12 cellular contexts compared by ENCODE assay signal in genomic region chr17:60141111-60142018, GRCh38. TPM values are rescaled to one million over a fixed set of nuclear protein-coding genes. Genes with fewer than 3 reads are reported as not detected.
DNase-seq lines count a peak whose midpoint lies in the region; TF ChIP-seq lines count a peak whose summit lies in the region.
"Had no signal": no experiment of that assay in that cellular context is flagged by ENCODE, and none has a peak within 500 bp of the region (broad histone marks: within the 10 kb centered on the region; RNA-seq: fewer than 3 reads in every experiment).

No MANE protein-coding gene starts in this region.

- no peak overlapping the region for H4K8ac ChIP-seq in trophoblast cell (ENCODE audit: low read depth, low read length)

- H2AK5ac ChIP-seq in trophoblast cell (ENCODE audit: low read length): no peak overlapping the region

- no peak overlapping the region for H4K12ac ChIP-seq in trophoblast cell (ENCODE audit: low read depth, low read length)

- no CpG with 5 or more reads among the region's 52 CpGs for WGBS in trophoblast cell (ENCODE audit: extremely low coverage, insufficient coverage, insufficient read length)

- H4K91ac ChIP-seq in trophoblast cell (ENCODE audit: low read depth, low read length): peak overlapping the region; percentile 12

- peaks cover 2% of the 10 kb centered on the region for H3K79me1 ChIP-seq in trophoblast cell (ENCODE audit: low read length)

- H3K27me3 ChIP-seq in PC-9 (ENCODE audit: insufficient read depth, low read depth): no peaks in the 10 kb centered on the region
- peaks cover 32% of the 10 kb centered on the region for H3K27me3 ChIP-seq in trophoblast cell (ENCODE audit: insufficient read depth, low read length)

- BruUV-seq in PC-9 (replicated peaks; lab: Mats Ljungman, UMichigan): no TSS peak

- H3F3A ChIP-seq in PC-9 (ENCODE audit: insufficient read depth, low read depth): peaks cover 4% of the 10 kb centered on the region; the same call in 1 of the 2 replicates

- H3K4me1 ChIP-seq in PC-9 (replicated peaks; ENCODE audit: insufficient read depth) (peaks cover 10% of the 10 kb centered on the region), trophoblast cell (ENCODE audit: control insufficient read depth in 1 of 2, insufficient read depth in 2 of 2, low read length in 2 of 2) (peaks cover 19 to 20% of the 10 kb centered on the region in 2 experiments)

- H3K4ac ChIP-seq in trophoblast cell (ENCODE audit: low read depth, low read length): no peak overlapping the region

- peak overlapping the region; percentile 52 for H3K27ac Mint-ChIP-seq in glutamatergic neuron (ENCODE audit: unreplicated experiment)
- H3K27ac Mint-ChIP-seq in activated CD4-positive, alpha-beta memory T cell treated with anti-CD3 and anti-CD28 coated beads, Interleukin-2, amount 10 ng/mL, durations not matched to agents 7 days and 5 days: no peak overlapping the region
- H3K27ac Mint-ChIP-seq in activated T-cell treated with anti-CD3 and anti-CD28 coated beads, Interleukin-2, amount 50 U/mL, for 24 hours: no peak overlapping the region
- H3K27ac Mint-ChIP-seq: activated naive CD8-positive, alpha-beta T cell treated with anti-CD3 and anti-CD28 coated beads, Interleukin-2, amount 10 ng/mL, durations not matched to agents 7 days and 5 days had no signal

- H3K14ac ChIP-seq in trophoblast cell (ENCODE audit: low read length): no peak overlapping the region

- H3K9ac ChIP-seq in trophoblast cell (ENCODE audit: low read length): no peak overlapping the region

- peaks cover 25% of the 10 kb centered on the region for H3K4me1 Mint-ChIP-seq in glutamatergic neuron (ENCODE audit: low read depth, unreplicated experiment)
- peaks cover 37% of the 10 kb centered on the region for H3K4me1 Mint-ChIP-seq in activated CD4-positive, alpha-beta memory T cell treated with anti-CD3 and anti-CD28 coated beads, Interleukin-2, amount 10 ng/mL, durations not matched to agents 7 days and 5 days
- peaks cover 27% of the 10 kb centered on the region for H3K4me1 Mint-ChIP-seq in activated T-cell treated with anti-CD3 and anti-CD28 coated beads, Interleukin-2, amount 50 U/mL, for 24 hours (ENCODE audit: low read depth)

- no peaks in the 10 kb centered on the region for H3K79me2 ChIP-seq in PC-9 (ENCODE audit: low read depth)
- no peaks in the 10 kb centered on the region for H3K79me2 ChIP-seq in trophoblast cell (ENCODE audit: control insufficient read depth, insufficient read depth, low read length, poor library complexity)

- no peak overlapping the region for H2BK120ac ChIP-seq in trophoblast cell (ENCODE audit: insufficient read depth, low read length, poor library complexity)

- H2AFZ ChIP-seq in PC-9 (no peak overlapping the region), trophoblast cell (ENCODE audit: insufficient read depth, low read length, poor library complexity) (no peak overlapping the region)

- peaks cover 7% of the 10 kb centered on the region for H3K36me3 Mint-ChIP-seq in glutamatergic neuron (ENCODE audit: unreplicated experiment)
- no peaks in the 10 kb centered on the region for H3K36me3 Mint-ChIP-seq in activated CD4-positive, alpha-beta memory T cell treated with anti-CD3 and anti-CD28 coated beads, Interleukin-2, amount 10 ng/mL, durations not matched to agents 7 days and 5 days (ENCODE audit: low read depth)
- H3K36me3 Mint-ChIP-seq in activated T-cell treated with anti-CD3 and anti-CD28 coated beads, Interleukin-2, amount 50 U/mL, for 24 hours (ENCODE audit: low read depth): no peaks in the 10 kb centered on the region
- H3K36me3 Mint-ChIP-seq: activated naive CD8-positive, alpha-beta T cell treated with anti-CD3 and anti-CD28 coated beads, Interleukin-2, amount 10 ng/mL, durations not matched to agents 7 days and 5 days had no signal

- H3K4me3 ChIP-seq in PC-9: no peak overlapping the region
- H3K4me3 ChIP-seq in trophoblast cell (ENCODE audit: low read depth, low read length): peak overlapping the region; percentile 2
- H3K4me3 ChIP-seq: gastrocnemius medialis had no signal

- H3K18ac ChIP-seq in trophoblast cell (ENCODE audit: low read length): no peak overlapping the region

- H2BK5ac ChIP-seq in trophoblast cell (ENCODE audit: low read depth, low read length, poor library complexity): no peak overlapping the region

- no peaks in the 10 kb centered on the region for H3K9me2 ChIP-seq in PC-9 (ENCODE audit: insufficient read depth)

- TF ChIP-seq CTCF in PC-9 (conservative IDR thresholded peaks at IDR 0.05): no peak
- no peak for TF ChIP-seq CTCF in glutamatergic neuron (IDR thresholded peaks at IDR 0.05; ENCODE audit: partially characterized antibody, unreplicated experiment)

- no peak overlapping the region for H3K23ac ChIP-seq in trophoblast cell (ENCODE audit: low read length)

- no peak overlapping the region for H2BK12ac ChIP-seq in trophoblast cell (ENCODE audit: low read length)

- DNase-seq in NCI-H146 (lab: John Stamatoyannopoulos, UW) (peak; percentile 53), NCI-H146 treated with DMSO at 0.1 percent for 48 hours (lab: John Stamatoyannopoulos, UW; ENCODE audit: unreplicated experiment) (no peak), PC-9 (peak in 1 of 2 experiments; percentile 44), glutamatergic neuron (peak; percentile 52), trophoblast cell (peak; percentile 85 to 88), NCI-H524 treated with DMSO at 0.1 percent for 48 hours (lab: John Stamatoyannopoulos, UW) (no peak)
- no peak for DNase-seq in activated CD4-positive, alpha-beta memory T cell treated with anti-CD3 and anti-CD28 coated beads, Interleukin-2, amount 10 ng/mL, durations not matched to agents 7 days and 5 days
- DNase-seq in activated T-cell treated with anti-CD3 and anti-CD28 coated beads, Interleukin-2, amount 50 U/mL, for 24 hours: no peak
- DNase-seq: 8988T; activated naive CD8-positive, alpha-beta T cell treated with anti-CD3 and anti-CD28 coated beads, Interleukin-2, amount 10 ng/mL, durations not matched to agents 7 days and 5 days; gastrocnemius medialis had no signal

- H3K27me3 Mint-ChIP-seq in glutamatergic neuron (ENCODE audit: unreplicated experiment): peaks cover 27% of the 10 kb centered on the region
- H3K27me3 Mint-ChIP-seq in activated CD4-positive, alpha-beta memory T cell treated with anti-CD3 and anti-CD28 coated beads, Interleukin-2, amount 10 ng/mL, durations not matched to agents 7 days and 5 days: peaks cover 87% of the 10 kb centered on the region
- H3K27me3 Mint-ChIP-seq in activated T-cell treated with anti-CD3 and anti-CD28 coated beads, Interleukin-2, amount 50 U/mL, for 24 hours: peaks cover 88% of the 10 kb centered on the region

- H3K27ac ChIP-seq in PC-9 (no peak overlapping the region), trophoblast cell (ENCODE audit: low read depth, low read length) (no peak overlapping the region)
- H3K27ac ChIP-seq: gastrocnemius medialis had no signal

- H3K36me3 ChIP-seq in PC-9 (ENCODE audit: low read depth) (no peaks in the 10 kb centered on the region), trophoblast cell (ENCODE audit: control insufficient read depth in 1 of 2, insufficient read depth in 2 of 2, low read length in 2 of 2) (no peaks in the 10 kb centered on the region)
- H3K36me3 ChIP-seq: gastrocnemius medialis had no signal

- intact Hi-C loops in PC-9 (cut with micrococcal nuclease; ENCODE audit: unreplicated experiment): no loop called here

- POLR2A ChIA-PET in PC-9 (lab: Charles Lee; ENCODE audit: unreplicated experiment): interaction anchor here (0.6 kb wide), 3 partner anchors 21 to 1629 kb away, joined by 3 to 7 read pairs (median 3); no protein-coding TSS in a partner anchor
- POLR2A ChIA-PET in activated CD4-positive, alpha-beta memory T cell treated with anti-CD3 and anti-CD28 coated beads, Interleukin-2, amount 10 ng/mL, durations not matched to agents 7 days and 5 days (lab: Charles Lee): interaction anchor here (1.0 to 1.4 kb wide), 3 partner anchors 9 to 458 kb away, joined by 3 to 4 read pairs (median 3); partner anchors contain the start of genes CA4 and PPM1D

- H3K4me2 ChIP-seq in PC-9 (peak overlapping the region; percentile 81), trophoblast cell (ENCODE audit: low read length) (peak overlapping the region; percentile 80)

- H3K9me3 ChIP-seq in PC-9 (ENCODE audit: insufficient read depth, low read depth) (no peaks in the 10 kb centered on the region), trophoblast cell (ENCODE audit: insufficient read depth, low read depth, low read length) (peaks cover 9% of the 10 kb centered on the region)
- H3K9me3 ChIP-seq: gastrocnemius medialis had no signal

- H3K4me3 Mint-ChIP-seq in glutamatergic neuron (ENCODE audit: unreplicated experiment): peak overlapping the region; percentile 46
- no peak overlapping the region for H3K4me3 Mint-ChIP-seq in activated CD4-positive, alpha-beta memory T cell treated with anti-CD3 and anti-CD28 coated beads, Interleukin-2, amount 10 ng/mL, durations not matched to agents 7 days and 5 days
- H3K4me3 Mint-ChIP-seq in activated T-cell treated with anti-CD3 and anti-CD28 coated beads, Interleukin-2, amount 50 U/mL, for 24 hours: no peak overlapping the region
- H3K4me3 Mint-ChIP-seq: activated naive CD8-positive, alpha-beta T cell treated with anti-CD3 and anti-CD28 coated beads, Interleukin-2, amount 10 ng/mL, durations not matched to agents 7 days and 5 days had no signal

- peaks cover 9% of the 10 kb centered on the region for H3K9me3 Mint-ChIP-seq in glutamatergic neuron (ENCODE audit: unreplicated experiment)
- H3K9me3 Mint-ChIP-seq in activated CD4-positive, alpha-beta memory T cell treated with anti-CD3 and anti-CD28 coated beads, Interleukin-2, amount 10 ng/mL, durations not matched to agents 7 days and 5 days: no peaks in the 10 kb centered on the region
- H3K9me3 Mint-ChIP-seq in activated T-cell treated with anti-CD3 and anti-CD28 coated beads, Interleukin-2, amount 50 U/mL, for 24 hours: no peaks in the 10 kb centered on the region
- H3K9me3 Mint-ChIP-seq: activated naive CD8-positive, alpha-beta T cell treated with anti-CD3 and anti-CD28 coated beads, Interleukin-2, amount 10 ng/mL, durations not matched to agents 7 days and 5 days had no signal

- CTCF ChIA-PET in PC-9 (lab: Charles Lee): interaction anchor here (0.6 kb wide), 1 partner anchor 505 kb away, joined by 15 read pairs; no protein-coding TSS in a partner anchor
- CTCF ChIA-PET in activated CD4-positive, alpha-beta memory T cell treated with anti-CD3 and anti-CD28 coated beads, Interleukin-2, amount 10 ng/mL, durations not matched to agents 7 days and 5 days (lab: Charles Lee): interaction anchor here (0.6 to 2.6 kb wide), 14 partner anchors 10 to 282 kb away, joined by 3 to 25 read pairs (median 4); partner anchors contain the start of genes HEATR6 and USP32

- no peaks in the 10 kb centered on the region for H4K20me1 ChIP-seq in PC-9 (ENCODE audit: insufficient read depth)

RNA-seq across cellular contexts. Expression of gene CA4, which starts 8.4 kb away (rescaled TPM):
- not detected in 2 replicates for total RNA-seq in PC-9 (2021)
- total RNA-seq in glutamatergic neuron (ENCODE audit: unreplicated experiment): 0.98 TPM
- polyA plus RNA-seq in trophoblast cell (2013): 0.14 and 0.27 TPM in 2 replicates
- not detected for total RNA-seq in activated CD4-positive, alpha-beta memory T cell treated with anti-CD3 and anti-CD28 coated beads, Interleukin-2, amount 10 ng/mL, durations not matched to agents 7 days and 5 days
- total RNA-seq: activated naive CD8-positive, alpha-beta T cell treated with anti-CD3 and anti-CD28 coated beads, Interleukin-2, amount 10 ng/mL, durations not matched to agents 7 days and 5 days; HT1080 had no signal

Comparison
In these comparisons a context has a peak if more than half of its experiments do, and no peak if none do; other contexts are left out.
1. DNase-seq: peak in NCI-H146 (single experiment), glutamatergic neuron (single experiment) and trophoblast cell (2 of 2); none in NCI-H146 treated with DMSO at 0.1 percent for 48 hours (single experiment), activated CD4-positive, alpha-beta memory T cell treated with anti-CD3 and anti-CD28 coated beads, Interleukin-2, amount 10 ng/mL, durations not matched to agents 7 days and 5 days (single experiment), NCI-H524 treated with DMSO at 0.1 percent for 48 hours (single experiment) and activated T-cell treated with anti-CD3 and anti-CD28 coated beads, Interleukin-2, amount 50 U/mL, for 24 hours (single experiment).